ENCODE assay signal across 10 cellular contexts in the genomic region with DNA sequence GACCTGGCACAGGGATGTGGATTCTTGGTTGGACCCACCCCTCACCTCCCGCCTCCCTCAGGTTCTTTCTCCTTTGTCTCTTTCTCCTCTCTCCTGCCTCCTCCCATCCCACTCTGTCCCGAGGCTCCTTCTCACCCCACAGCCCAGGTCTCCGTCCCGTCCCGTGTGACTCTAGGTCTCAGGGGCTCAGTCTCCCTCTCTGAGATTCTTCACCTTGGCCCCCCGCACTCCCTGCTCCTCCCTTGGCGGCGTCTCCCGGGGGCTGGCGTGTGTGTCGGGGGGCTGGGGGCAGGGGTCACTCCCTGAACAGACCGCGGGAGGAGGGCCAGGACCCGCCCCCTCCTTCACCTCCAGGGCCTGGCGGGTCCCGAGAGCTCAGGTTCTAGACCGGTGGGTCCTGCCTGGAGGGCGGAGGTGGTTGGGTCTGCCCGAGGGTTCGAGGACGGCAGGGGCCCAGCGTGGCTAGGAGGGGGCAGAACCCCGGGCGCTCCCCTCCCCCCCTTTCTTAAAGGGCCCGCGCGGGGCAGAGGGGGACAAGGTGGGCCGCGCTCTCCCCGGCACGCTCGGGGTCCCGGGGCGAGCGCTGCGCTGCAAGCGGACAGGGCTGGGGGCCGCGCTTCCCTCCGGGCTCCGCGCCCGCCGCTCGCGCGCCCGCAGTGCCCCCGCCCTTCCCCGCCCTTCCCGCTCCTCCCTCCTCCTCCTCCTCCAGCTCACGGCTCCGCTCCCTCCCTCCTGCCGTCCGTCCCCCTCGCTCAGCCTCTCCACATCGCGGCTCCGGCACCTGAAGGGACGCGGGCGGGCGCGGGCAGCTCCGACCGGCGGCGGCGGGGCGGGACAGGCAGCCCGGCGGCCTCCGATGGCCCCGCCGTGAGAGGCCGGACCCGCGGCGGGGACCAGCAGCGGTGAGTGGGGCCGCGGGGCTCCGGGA. TPM values are rescaled to one million over a fixed set of nuclear protein-coding genes. Genes with fewer than 3 reads are reported as not detected.
A peak's percentile ranks its signal among the peaks of the same experiment; 100 is the strongest.
DNase-seq lines count a peak whose midpoint lies in the region; ATAC-seq and TF ChIP-seq lines count a peak whose summit lies in the region.
"Had no signal": no experiment of that assay in that cellular context is flagged by ENCODE, and none has a peak within 500 bp of the region (broad histone marks: within the 10 kb centered on the region; RNA-seq: fewer than 3 reads in every experiment).

A gene (plus strand): TSS at position 735 of the 928 bp plus-strand sequence. CDS start 13,633 bp downstream, outside the sequence.

- no peak within 1 kb of the TSS for H3K27ac ChIP-seq in RWPE2 (ENCODE audit: poor library complexity, severe bottlenecking)
- H3K27ac ChIP-seq: C4-2B, SK-N-MC had no signal

- H3K9me3 Mint-ChIP-seq in progenitor cell of endocrine pancreas (ENCODE audit: low read depth) = no peaks in the 10 kb centered on the region

- no peaks in the 10 kb centered on the region for H3K4me1 Mint-ChIP-seq in progenitor cell of endocrine pancreas (ENCODE audit: low read depth)

- H3K4me3 Mint-ChIP-seq in progenitor cell of endocrine pancreas (ENCODE audit: low read depth) = no peak within 1 kb of the TSS

- no peaks in the 10 kb centered on the region for H3K4me1 ChIP-seq in RWPE2 (ENCODE audit: insufficient read depth, poor library complexity, severe bottlenecking)

- DNase-seq in NCI-H345 (lab: John Stamatoyannopoulos, UW) (peak; percentile 25), NCI-H345 treated with DMSO at 0.1 percent for 48 hours (lab: John Stamatoyannopoulos, UW; ENCODE audit: unreplicated experiment) (no peak), RWPE2 (ENCODE audit: low spot score) (no peak), epithelial cell of esophagus (ENCODE audit: low read depth) (peak; percentile 21), nucleus accumbens (lab: John Stamatoyannopoulos, UW) (peak in 40 of 56 donors; percentile 11 to 77 (median 44)), NCI-H187 treated with DMSO at 0.1 percent for 48 hours (lab: John Stamatoyannopoulos, UW) (no peak), progenitor cell of endocrine pancreas (ENCODE audit: low spot score, unreplicated experiment) (no peak)

- no peaks in the 10 kb centered on the region for H3K36me3 ChIP-seq in RWPE2 (ENCODE audit: low read depth)

- ATAC-seq in RWPE2 (ENCODE audit: low read depth) = peak; percentile 24; the same call in 2 of the 3 replicates
- no peak for ATAC-seq in HG03571 (IDR thresholded peaks at IDR 0.05; ENCODE audit: unreplicated experiment)

- H3K27me3 ChIP-seq in RWPE2 (ENCODE audit: insufficient read depth, poor library complexity, severe bottlenecking) = peaks cover 54% of the 10 kb centered on the region

- peaks cover 88% of the 10 kb centered on the region for H3K27me3 Mint-ChIP-seq in progenitor cell of endocrine pancreas

- H3K4me3 ChIP-seq in RWPE2 (ENCODE audit: severe bottlenecking) (peak within 1 kb of the TSS; percentile 26), epithelial cell of esophagus (ENCODE audit: low read length) (no peak within 1 kb of the TSS)
- H3K4me3 ChIP-seq: SK-N-MC had no signal

- H3K27ac Mint-ChIP-seq in progenitor cell of endocrine pancreas = no peak within 1 kb of the TSS

- no peaks in the 10 kb centered on the region for H3K9me3 ChIP-seq in RWPE2 (ENCODE audit: severe bottlenecking)

- H3K36me3 Mint-ChIP-seq in progenitor cell of endocrine pancreas (ENCODE audit: insufficient read depth) = no peaks in the 10 kb centered on the region

- no peak for TF ChIP-seq CTCF in RWPE2 (IDR thresholded peaks at IDR 0.05; ENCODE audit: poor library complexity, severe bottlenecking)
- no peak for TF ChIP-seq CTCF in epithelial cell of esophagus (IDR thresholded peaks at IDR 0.05; ENCODE audit: insufficient read depth, low read depth, low read length, missing control alignments)
- no peak for TF ChIP-seq CTCF in progenitor cell of endocrine pancreas (IDR thresholded peaks at IDR 0.05; ENCODE audit: unreplicated experiment)

RNA-seq across cellular contexts. Expression of the gene that starts here (rescaled TPM):
- 0.14 and 0.18 TPM in 2 replicates for total RNA-seq in progenitor cell of endocrine pancreas

Comparison
In these comparisons a context has a peak if more than half of its experiments do, and no peak if none do; other contexts are left out.
1. DNase-seq: peak in NCI-H345 (single experiment), epithelial cell of esophagus (single experiment) and nucleus accumbens (40 of 56); none in NCI-H345 treated with DMSO at 0.1 percent for 48 hours (single experiment), RWPE2 (single experiment), NCI-H187 treated with DMSO at 0.1 percent for 48 hours (single experiment) and progenitor cell of endocrine pancreas (single experiment).